In the genomic region with DNA sequence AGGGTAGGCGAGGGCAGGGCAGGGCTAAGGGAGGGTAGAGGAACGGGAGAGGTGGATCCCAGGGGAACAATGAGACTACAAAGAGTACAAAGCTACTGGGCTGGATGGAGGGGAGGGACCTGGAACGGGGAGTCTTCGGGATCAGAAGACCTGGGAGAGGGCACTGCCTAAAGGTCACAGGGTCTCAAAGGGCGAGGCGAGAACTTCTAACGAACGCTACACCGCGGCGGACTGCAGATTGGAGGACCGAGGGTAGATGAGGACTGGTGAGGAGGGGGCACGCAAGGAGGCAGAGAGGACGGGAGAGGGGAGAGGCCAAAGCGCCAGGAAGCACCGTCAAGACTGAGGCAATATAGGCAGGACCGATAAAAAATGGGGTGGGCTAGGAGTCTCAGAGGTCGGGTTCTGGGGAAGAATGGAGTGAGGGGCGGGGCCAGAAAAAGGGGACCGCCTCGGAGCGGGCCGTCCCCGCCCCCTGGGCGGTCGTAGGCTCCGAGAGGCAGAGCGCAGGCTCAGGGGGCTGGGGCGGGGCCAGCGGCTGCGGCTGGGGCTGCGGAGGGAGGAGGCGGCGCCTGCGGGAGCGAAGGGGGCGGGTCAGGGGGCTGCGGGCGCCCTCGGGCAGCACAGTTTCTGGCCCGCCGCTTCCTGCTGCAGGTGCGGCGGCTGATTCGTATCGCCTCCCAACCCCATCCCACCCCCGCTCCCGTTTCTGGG, we compare ENCODE assay signal across 8 cellular contexts. TPM values are rescaled to one million over a fixed set of nuclear protein-coding genes. Genes with fewer than 3 reads are reported as not detected.
DNase-seq lines count a peak whose midpoint lies in the region; ATAC-seq and TF ChIP-seq lines count a peak whose summit lies in the region.

No MANE protein-coding gene starts in this region.

- H3K9me3 ChIP-seq in ascending aorta, result no peaks in the 10 kb centered on the region

- intact Hi-C loops in ascending aorta (cut with DNase I), result no loop called here

- H3K4me3 ChIP-seq in AG10803 (ENCODE audit: low read length) (no peak overlapping the region), ascending aorta (peak overlapping the region; percentile 42 to 55)

- peak overlapping the region; percentile 94 for H3K4me3 Mint-ChIP-seq in T-helper 1 cell treated with Interleukin-12 subunit alpha and Interleukin-12 subunit beta and Interleukin-4 antibody, amounts not matched to agents 30 μg/mL and 1 μg/mL, for 36 hours

- H3K9me3 Mint-ChIP-seq in T-helper 1 cell treated with Interleukin-12 subunit alpha and Interleukin-12 subunit beta and Interleukin-4 antibody, amounts not matched to agents 30 μg/mL and 1 μg/mL, for 36 hours, result no peaks in the 10 kb centered on the region

- peak overlapping the region; percentile 25 to 47 for H3K27ac ChIP-seq in ascending aorta

- H3K4me1 ChIP-seq in ascending aorta, result peaks cover 3 to 21% of the 10 kb centered on the region in 2 donors

- peak; percentile 19 for DNase-seq in AG10803 (ENCODE audit: low read depth)
- DNase-seq in GM20000 (ENCODE audit: low spot score), result peak; percentile 92
- DNase-seq in NCI-H1105 (lab: John Stamatoyannopoulos, UW), result peak; percentile 94
- peak in 1 of 2 donors; percentile 81 for DNase-seq in ascending aorta (ENCODE audit: low spot score in 2 of 2)
- DNase-seq in islet precursor cell, result peak; percentile 98
- peak; percentile 64 to 77 for DNase-seq in stimulated activated CD4-positive, alpha-beta T cell treated with anti-CD3 and anti-CD28 coated beads, Interleukin-12 subunit alpha, Interleukin-12 subunit beta, amount 100 ng/mL, for 24 hours (ENCODE audit: low read depth in 2 of 2)

- H3K36me3 ChIP-seq in ascending aorta, result no peaks in the 10 kb centered on the region

- H3K27ac Mint-ChIP-seq in T-helper 1 cell treated with Interleukin-12 subunit alpha and Interleukin-12 subunit beta and Interleukin-4 antibody, amounts not matched to agents 30 μg/mL and 1 μg/mL, for 36 hours, result peak overlapping the region; percentile 94

- H3K36me3 Mint-ChIP-seq in T-helper 1 cell treated with Interleukin-12 subunit alpha and Interleukin-12 subunit beta and Interleukin-4 antibody, amounts not matched to agents 30 μg/mL and 1 μg/mL, for 36 hours (ENCODE audit: low read depth), result peaks cover 12% of the 10 kb centered on the region

- peaks cover 30% of the 10 kb centered on the region for H3K27me3 Mint-ChIP-seq in T-helper 1 cell treated with Interleukin-12 subunit alpha and Interleukin-12 subunit beta and Interleukin-4 antibody, amounts not matched to agents 30 μg/mL and 1 μg/mL, for 36 hours (ENCODE audit: low read depth)

- TF ChIP-seq CTCF in AG10803 (conservative IDR thresholded peaks at IDR 0.05; ENCODE audit: low read length) (no peak), GM20000 (IDR thresholded peaks at IDR 0.05; ENCODE audit: extremely low read depth, missing control alignments) (no peak), ascending aorta (IDR thresholded peaks at IDR 0.05) (no peak)

- no peaks in the 10 kb centered on the region for H3K27me3 ChIP-seq in ascending aorta

- peaks cover 63% of the 10 kb centered on the region for H3K4me1 Mint-ChIP-seq in T-helper 1 cell treated with Interleukin-12 subunit alpha and Interleukin-12 subunit beta and Interleukin-4 antibody, amounts not matched to agents 30 μg/mL and 1 μg/mL, for 36 hours (ENCODE audit: low read depth)

- no peak for ATAC-seq in HG03520 (IDR thresholded peaks at IDR 0.05; ENCODE audit: unreplicated experiment)

RNA-seq across cellular contexts. Expression of a gene that starts 1.3 kb away (rescaled TPM):
- total RNA-seq in ascending aorta, result 3.8 TPM

RNA-seq across cellular contexts. Expression of a gene that starts 34.9 kb away (rescaled TPM):
- total RNA-seq in ascending aorta, result 1.6 TPM

RNA-seq across cellular contexts. Expression of a gene that starts 45.7 kb away (rescaled TPM):
- total RNA-seq in ascending aorta, result 150 TPM

RNA-seq across cellular contexts. Expression of a gene that starts 53.6 kb away (rescaled TPM):
- 22.9 TPM for total RNA-seq in ascending aorta
